8 cellular contexts compared by ENCODE assay signal in the genomic region with DNA sequence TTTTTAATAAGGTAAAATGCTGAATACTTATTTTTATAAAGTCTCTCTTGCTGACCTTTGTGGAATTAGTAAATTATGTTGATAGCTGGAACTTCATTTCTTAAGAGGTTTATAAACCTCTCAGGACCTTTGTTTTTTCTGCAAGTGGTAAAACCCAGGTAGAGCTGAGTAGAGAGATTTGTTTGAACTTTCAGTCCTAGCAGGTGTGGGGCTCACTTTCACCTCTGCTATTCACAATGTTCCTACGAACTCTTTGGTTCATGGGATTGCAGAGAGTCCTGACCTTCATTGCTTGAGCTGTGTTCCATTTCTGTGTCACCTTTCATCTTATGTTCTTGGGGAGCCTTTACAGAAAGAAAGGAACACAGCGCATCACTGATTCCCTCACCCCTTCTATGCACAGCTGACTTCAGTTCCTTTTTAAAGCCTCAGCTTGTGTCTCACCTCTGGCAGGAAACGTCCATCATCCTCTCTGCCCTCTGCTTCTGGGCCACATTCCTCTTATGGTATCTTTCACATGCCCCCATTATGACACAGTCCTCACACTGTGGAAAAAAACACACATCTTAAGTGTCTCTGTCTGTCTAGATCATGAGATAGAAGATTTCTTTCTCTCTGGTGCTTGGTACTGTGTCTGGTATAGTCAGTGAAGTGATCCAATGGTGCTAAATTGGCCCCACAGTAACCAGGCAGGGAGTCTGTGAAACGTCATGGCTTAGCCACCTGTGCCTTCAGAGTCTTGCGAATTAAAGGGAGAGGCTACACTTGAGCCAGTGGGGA.
A peak's percentile ranks its signal among the peaks of the same experiment; 100 is the strongest.
DNase-seq lines count a peak whose midpoint lies in the region; ATAC-seq, FAIRE-seq and TF ChIP-seq lines count a peak whose summit lies in the region.

No MANE protein-coding gene starts in this region.

- H3K36me3 Mint-ChIP-seq in CD4-positive, alpha-beta T cell (ENCODE audit: low read depth) = no peaks in the 10 kb centered on the region
- peaks cover 0 to 2% of the 10 kb centered on the region in 2 donors for H3K36me3 Mint-ChIP-seq in activated T-cell treated with anti-CD3 and anti-CD28 coated beads, Interleukin-2, amount 50 U/mL, for 72 hours (ENCODE audit: insufficient read depth in 2 of 2)

- no peak for FAIRE-seq in kidney (lab: Jason Lieb, UNC)

- H3K4me3 Mint-ChIP-seq in CD4-positive, alpha-beta T cell = no peak overlapping the region
- peak overlapping the region; percentile 58 to 71 for H3K4me3 Mint-ChIP-seq in activated T-cell treated with anti-CD3 and anti-CD28 coated beads, Interleukin-2, amount 50 U/mL, for 72 hours

- DNase-seq in CD4-positive, alpha-beta T cell = no peak
- DNase-seq in activated T-cell treated with anti-CD3 and anti-CD28 coated beads, Interleukin-2, amount 50 U/mL, for 72 hours = peak; percentile 19 to 22
- DNase-seq in kidney (no peak), tibial nerve (ENCODE audit: low spot score in 2 of 2) (no peak), lower lobe of right lung (no peak), GM10248 (ENCODE audit: extremely low spot score) (no peak)

- no peaks in the 10 kb centered on the region for H3K9me3 ChIP-seq in CD4-positive, alpha-beta T cell (ENCODE audit: control insufficient read depth, low read length)
- no peaks in the 10 kb centered on the region for H3K9me3 ChIP-seq in kidney (ENCODE audit: control insufficient read depth in 1 of 2, low read length in 2 of 2)
- no peaks in the 10 kb centered on the region for H3K9me3 ChIP-seq in tibial nerve
- H3K9me3 ChIP-seq in lower lobe of right lung = no peaks in the 10 kb centered on the region

- H3K27me3 ChIP-seq in CD4-positive, alpha-beta T cell (ENCODE audit: control insufficient read depth, insufficient read depth, low read length) = no peaks in the 10 kb centered on the region
- no peaks in the 10 kb centered on the region for H3K27me3 ChIP-seq in tibial nerve
- no peaks in the 10 kb centered on the region for H3K27me3 ChIP-seq in lower lobe of right lung (ENCODE audit: low read depth)

- no peak overlapping the region for H3K4me3 ChIP-seq in kidney (ENCODE audit: low read length in 2 of 2)
- H3K4me3 ChIP-seq in tibial nerve = no peak overlapping the region
- no peak overlapping the region for H3K4me3 ChIP-seq in lower lobe of right lung

- no peaks in the 10 kb centered on the region for H3K9me3 Mint-ChIP-seq in CD4-positive, alpha-beta T cell
- peaks cover 2% of the 10 kb centered on the region in 2 donors for H3K9me3 Mint-ChIP-seq in activated T-cell treated with anti-CD3 and anti-CD28 coated beads, Interleukin-2, amount 50 U/mL, for 72 hours

- H3K27me3 Mint-ChIP-seq in CD4-positive, alpha-beta T cell = no peaks in the 10 kb centered on the region
- H3K27me3 Mint-ChIP-seq in activated T-cell treated with anti-CD3 and anti-CD28 coated beads, Interleukin-2, amount 50 U/mL, for 72 hours (ENCODE audit: low read depth) = no peaks in the 10 kb centered on the region

- no peak for TF ChIP-seq CTCF in CD4-positive, alpha-beta T cell (IDR thresholded peaks at IDR 0.05)
- TF ChIP-seq CTCF in kidney (IDR thresholded peaks at IDR 0.05; ENCODE audit: borderline replicate concordance, extremely low read depth, insufficient read depth) (no peak), tibial nerve (IDR thresholded peaks at IDR 0.05) (no peak), lower lobe of right lung (IDR thresholded peaks at IDR 0.05) (no peak), GM10248 (IDR thresholded peaks at IDR 0.05; ENCODE audit: control extremely low read depth, extremely low read depth, low read depth, missing control alignments) (no peak)

- peak overlapping the region; percentile 70 for H3K27ac Mint-ChIP-seq in CD4-positive, alpha-beta T cell
- H3K27ac Mint-ChIP-seq in activated T-cell treated with anti-CD3 and anti-CD28 coated beads, Interleukin-2, amount 50 U/mL, for 72 hours = peak overlapping the region; percentile 40

- no peak for TF ChIP-seq POLR2A in tibial nerve (IDR thresholded peaks at IDR 0.05)

- POLR2A ChIA-PET in CD4-positive, alpha-beta T cell (lab: Charles Lee) = interaction anchor here (0.8 to 1.8 kb wide), 4 partner anchors 9 to 219 kb away, joined by 3 to 6 read pairs (median 4); no protein-coding TSS in a partner anchor
- POLR2A ChIA-PET in GM10248 (lab: Yijun Ruan, JAX) = no interaction called here

- no peaks in the 10 kb centered on the region for H3K36me3 ChIP-seq in kidney (ENCODE audit: control insufficient read depth in 1 of 2, insufficient read depth in 2 of 2, low read length in 2 of 2)
- no peaks in the 10 kb centered on the region for H3K36me3 ChIP-seq in tibial nerve
- no peaks in the 10 kb centered on the region for H3K36me3 ChIP-seq in lower lobe of right lung

- intact Hi-C loops in CD4-positive, alpha-beta T cell (cut with DNase I, micrococcal nuclease) = no loop called here
- intact Hi-C loops in kidney (cut with DNase I) (no loop called here), lower lobe of right lung (cut with DNase I) (no loop called here)

- H3K27ac ChIP-seq in CD4-positive, alpha-beta T cell (ENCODE audit: low read depth, low read length) = no peak overlapping the region
- H3K27ac ChIP-seq in kidney (ENCODE audit: low read depth in 2 of 2, low read length in 2 of 2) (no peak overlapping the region), tibial nerve (peak overlapping the region in 1 of 4 donors; percentile 7), lower lobe of right lung (no peak overlapping the region)

- 53 to 66% methylated on average over 5 of the region's 5 CpGs for WGBS in tibial nerve, 2 donors

- peaks cover 13% of the 10 kb centered on the region for H3K4me1 Mint-ChIP-seq in CD4-positive, alpha-beta T cell (ENCODE audit: low read depth)
- H3K4me1 Mint-ChIP-seq in activated T-cell treated with anti-CD3 and anti-CD28 coated beads, Interleukin-2, amount 50 U/mL, for 72 hours (ENCODE audit: low read depth) = peaks cover 26% of the 10 kb centered on the region

- ATAC-seq in CD4-positive, alpha-beta T cell (ENCODE audit: poor library complexity) = peak; percentile 75
- ATAC-seq in GM19455 (IDR thresholded peaks at IDR 0.05; ENCODE audit: unreplicated experiment) = peak; percentile 96
- peak; percentile 89 for ATAC-seq in HG03280 (IDR thresholded peaks at IDR 0.05; ENCODE audit: unreplicated experiment)
- ATAC-seq in activated T-cell treated with anti-CD3 and anti-CD28 coated beads, Interleukin-2, amount 50 U/mL, for 72 hours (replicated peaks in 1 of 2) = peak; percentile 94 to 96
- ATAC-seq in lower lobe of right lung = no peak

- no peak overlapping the region for H3K9ac ChIP-seq in kidney (ENCODE audit: low read length in 2 of 2)

- TF ChIP-seq EP300 in tibial nerve (IDR thresholded peaks at IDR 0.05) = no peak

- H3K4me1 ChIP-seq in kidney (ENCODE audit: control insufficient read depth in 1 of 2, insufficient read depth in 1 of 2, low read depth in 1 of 2, low read length in 2 of 2) (no peaks in the 10 kb centered on the region), tibial nerve (no peaks in the 10 kb centered on the region), lower lobe of right lung (no peaks in the 10 kb centered on the region)

- CTCF ChIA-PET in CD4-positive, alpha-beta T cell (lab: Charles Lee) = interaction anchor here (1.2 kb wide), 1 partner anchor 10 kb away, joined by 4 read pairs; no protein-coding TSS in a partner anchor
- CTCF ChIA-PET in GM10248 (lab: Yijun Ruan, JAX) = no interaction called here

Comparison
In these comparisons a context has a peak if more than half of its experiments do, and no peak if none do; other contexts are left out.
1. ATAC-seq: peak in CD4-positive, alpha-beta T cell (single experiment), GM19455 (single experiment), HG03280 (single experiment) and activated T-cell treated with anti-CD3 and anti-CD28 coated beads, Interleukin-2, amount 50 U/mL, for 72 hours (2 of 2); none in lower lobe of right lung (0 of 2).
2. DNase-seq: peak in activated T-cell treated with anti-CD3 and anti-CD28 coated beads, Interleukin-2, amount 50 U/mL, for 72 hours (2 of 2); none in CD4-positive, alpha-beta T cell (0 of 10), kidney (single experiment), tibial nerve (0 of 2), lower lobe of right lung (single experiment) and GM10248 (single experiment).